Comparison of ENCODE assay signal across 8 cellular contexts in the genomic region with DNA sequence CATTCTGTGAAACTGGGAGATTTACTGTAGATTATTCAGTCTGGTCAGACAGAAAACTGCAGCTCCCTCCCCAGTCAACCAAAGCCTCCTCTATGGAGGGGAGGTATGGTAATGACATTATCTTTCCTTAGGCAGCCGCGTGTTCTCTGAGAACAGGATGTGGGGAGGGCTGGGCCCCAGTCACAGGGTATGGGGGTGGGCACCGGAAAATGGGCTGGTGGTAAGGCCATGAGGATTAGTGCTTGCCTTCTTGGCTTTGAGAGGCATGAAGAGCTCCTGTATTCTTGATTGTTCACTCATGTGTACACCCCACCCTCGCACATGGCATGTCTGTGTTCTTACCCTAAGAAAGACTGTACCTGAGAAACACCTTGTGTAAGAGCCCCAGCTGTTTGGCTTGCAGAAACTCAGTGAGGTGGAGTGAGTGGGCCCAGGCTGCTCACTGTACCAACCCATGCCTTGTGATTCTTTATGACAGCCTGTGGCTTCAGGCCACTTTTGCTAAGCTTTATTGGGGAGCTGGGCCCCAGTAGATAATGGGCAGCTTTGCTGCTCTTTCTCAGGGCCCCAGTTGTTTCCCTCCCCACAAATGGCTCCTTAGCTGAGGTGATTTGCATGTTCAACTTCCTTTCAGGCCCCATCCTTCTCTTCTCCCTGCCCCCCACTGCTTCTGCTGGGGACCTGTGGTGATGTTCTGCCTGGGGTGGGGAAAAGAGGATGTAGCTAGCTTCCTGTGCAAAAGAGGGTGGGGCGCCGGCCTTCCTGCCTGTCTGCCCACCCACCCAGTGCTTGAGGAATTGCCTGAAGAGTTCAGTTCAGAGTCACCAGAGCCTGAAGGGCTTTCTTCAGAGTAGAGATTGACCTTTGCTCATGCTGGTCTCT. TPM values are rescaled to one million over a fixed set of nuclear protein-coding genes. Genes with fewer than 3 reads are reported as not detected.
A peak's percentile ranks its signal among the peaks of the same experiment; 100 is the strongest.
DNase-seq lines count a peak whose midpoint lies in the region; ATAC-seq, FAIRE-seq and TF ChIP-seq lines count a peak whose summit lies in the region.

No MANE protein-coding gene starts in this region.

- H3K36me3 ChIP-seq in kidney (ENCODE audit: control insufficient read depth in 1 of 2, insufficient read depth in 2 of 2, low read length in 2 of 2): no peaks in the 10 kb centered on the region

- peak overlapping the region in 1 of 2 donors; percentile 46 for H3K9ac ChIP-seq in kidney (ENCODE audit: low read length in 2 of 2)

- peak; percentile 83 for FAIRE-seq in kidney (lab: Jason Lieb, UNC)

- ATAC-seq in GM18867 (IDR thresholded peaks at IDR 0.05; ENCODE audit: unreplicated experiment) (peak; percentile 72), HG03095 (IDR thresholded peaks at IDR 0.05; ENCODE audit: unreplicated experiment) (peak; percentile 68)

- H3K27ac ChIP-seq in kidney (ENCODE audit: low read depth in 2 of 2, low read length in 2 of 2): peak overlapping the region; percentile 68 to 91

- intact Hi-C loops in kidney (cut with DNase I): no loop called here

- in situ Hi-C loops in SK-MEL-5 (cut with HindIII; ENCODE audit: low pct_unique_long_range_greater_than_20kb, low sequenced_read_pairs): no loop called here

- no peak overlapping the region for H3K4me3 ChIP-seq in kidney (ENCODE audit: low read length in 2 of 2)

- no peak for TF ChIP-seq CTCF in kidney (IDR thresholded peaks at IDR 0.05; ENCODE audit: borderline replicate concordance, extremely low read depth, insufficient read depth)

- peaks cover 28 to 36% of the 10 kb centered on the region in 2 donors for H3K4me1 ChIP-seq in kidney (ENCODE audit: control insufficient read depth in 1 of 2, insufficient read depth in 1 of 2, low read depth in 1 of 2, low read length in 2 of 2)

- peak; percentile 66 for DNase-seq in SK-MEL-5 (ENCODE audit: low read depth, low spot score)
- DNase-seq in activated naive CD4-positive, alpha-beta T cell (lab: John Stamatoyannopoulos, UW): peak; percentile 4 to 58 (median 12)
- peak; percentile 84 for DNase-seq in kidney
- DNase-seq in stimulated activated CD8-positive, alpha-beta memory T cell treated with anti-CD3 and anti-CD28 coated beads, Interleukin-12 subunit alpha, Interleukin-12 subunit beta, amount 100 ng/mL, for 24 hours (ENCODE audit: extremely low read depth): peak; percentile 39
- DNase-seq in NCI-H1694 treated with DMSO at 0.1 percent for 48 hours (lab: John Stamatoyannopoulos, UW): no peak
- no peak for DNase-seq in cerebellar nuclear complex (lab: John Stamatoyannopoulos, UW)

- H3K9me3 ChIP-seq in kidney (ENCODE audit: control insufficient read depth in 1 of 2, low read length in 2 of 2): no peaks in the 10 kb centered on the region

RNA-seq across cellular contexts. Expression of gene MSN, which starts 30.7 kb away (rescaled TPM):
- total RNA-seq in SK-MEL-5 (2014; rRNA removed; shearing (Covaris generic)): 126 and 138 TPM in 2 replicates
- polyA plus RNA-seq in SK-MEL-5 (2015; cell fraction: cytosol; rRNA removed): 156 and 184 TPM in 2 replicates
- polyA plus RNA-seq in SK-MEL-5 (2015; cell fraction: nucleus; rRNA removed): 54.0 and 63.2 TPM in 2 replicates
- 391 TPM for total RNA-seq in kidney
- 124 TPM for polyA plus RNA-seq in kidney (ENCODE audit: insufficient read depth, low read depth, low replicate concordance)

Comparison
In these comparisons a context has a peak if more than half of its experiments do, and no peak if none do; other contexts are left out.
1. DNase-seq: peak in SK-MEL-5 (single experiment), activated naive CD4-positive, alpha-beta T cell (4 of 4), kidney (single experiment) and stimulated activated CD8-positive, alpha-beta memory T cell treated with anti-CD3 and anti-CD28 coated beads, Interleukin-12 subunit alpha, Interleukin-12 subunit beta, amount 100 ng/mL, for 24 hours (single experiment); none in NCI-H1694 treated with DMSO at 0.1 percent for 48 hours (single experiment) and cerebellar nuclear complex (0 of 2).